In genomic region chr22:46075764-46076531, GRCh38 we compare ENCODE assay signal across 9 cellular contexts.
DNase-seq lines count a peak whose midpoint lies in the region; ATAC-seq, FAIRE-seq and TF ChIP-seq lines count a peak whose summit lies in the region.
"Had no signal": no experiment of that assay in that cellular context is flagged by ENCODE, and none has a peak within 500 bp of the region (broad histone marks: within the 10 kb centered on the region; RNA-seq: fewer than 3 reads in every experiment).

No MANE protein-coding gene starts in this region.

- TF ChIP-seq POLR2A in breast epithelium (IDR thresholded peaks at IDR 0.05), result no peak

- H3K9me3 ChIP-seq in breast epithelium (no peaks in the 10 kb centered on the region), stomach smooth muscle (ENCODE audit: control insufficient read depth in 2 of 2, low read length in 2 of 2) (no peaks in the 10 kb centered on the region)

- no peaks in the 10 kb centered on the region for H3K36me3 ChIP-seq in breast epithelium
- no peaks in the 10 kb centered on the region for H3K36me3 ChIP-seq in stomach smooth muscle (ENCODE audit: control insufficient read depth in 2 of 2, insufficient read depth in 2 of 2, low read length in 2 of 2)

- H3K4me1 ChIP-seq in breast epithelium (peaks cover 0 to 9% of the 10 kb centered on the region in 2 donors), stomach smooth muscle (ENCODE audit: control insufficient read depth, insufficient read depth, low read length) (peaks cover 65% of the 10 kb centered on the region)

- no peak for ATAC-seq in GM19395 (IDR thresholded peaks at IDR 0.05; ENCODE audit: unreplicated experiment)
- ATAC-seq: WTC11 had no signal

- H3K27ac ChIP-seq in breast epithelium (peak overlapping the region; percentile 99 to 100), stomach smooth muscle (ENCODE audit: low read length) (peak overlapping the region; percentile 97)

- peak overlapping the region; percentile 69 for H3K4me3 ChIP-seq in HFF-Myc (replicated peaks; ENCODE audit: low read depth, low read length)
- H3K4me3 ChIP-seq in breast epithelium, result peak overlapping the region; percentile 85 to 98 (median 97)
- peak overlapping the region; percentile 66 to 97 for H3K4me3 ChIP-seq in stomach smooth muscle (ENCODE audit: low read length in 2 of 2)

- H3K27me3 ChIP-seq in breast epithelium (no peaks in the 10 kb centered on the region), stomach smooth muscle (ENCODE audit: control insufficient read depth in 1 of 2, insufficient read depth in 2 of 2, low read length in 2 of 2) (no peaks in the 10 kb centered on the region)

- TF ChIP-seq CTCF in HFF-Myc (IDR thresholded peaks at IDR 0.05; ENCODE audit: low read depth, low read length, missing control alignments) (no peak), breast epithelium (IDR thresholded peaks at IDR 0.05) (no peak)

- DNase-seq in HFF-Myc (ENCODE audit: extremely low read depth, low read depth) (no peak), breast epithelium (ENCODE audit: low spot score in 2 of 2) (peak in 1 of 2 donors; percentile 52), inferior parietal cortex (ENCODE audit: extremely low spot score) (peak; percentile 73), activated T-cell treated with anti-CD3 and anti-CD28 coated beads for 4 hours (no peak), germinal center (ENCODE audit: low spot score) (no peak), frontal cortex (ENCODE audit: low spot score in 2 of 2) (no peak)

- peak overlapping the region; percentile 74 to 88 for H3K9ac ChIP-seq in stomach smooth muscle (ENCODE audit: low read length in 2 of 2)

- intact Hi-C loops in breast epithelium (cut with DNase I; ENCODE audit: low total_unique reads), result no loop called here

- no peak for FAIRE-seq in frontal cortex (lab: Jason Lieb, UNC)
